ENCODE assay signal across 3 cellular contexts in genomic region chr10:107565014-107565413, GRCh38.
"Had no signal": no experiment of that assay in that cellular context is flagged by ENCODE, and none has a peak within 500 bp of the region (broad histone marks: within the 10 kb centered on the region; RNA-seq: fewer than 3 reads in every experiment).

No MANE protein-coding gene starts in this region.

- ATAC-seq: GM12878 had no signal

- H3K4me3 ChIP-seq: GM12878 had no signal

- DNase-seq: GDM1, GF-D8 had no signal
